8 cellular contexts compared by ENCODE assay signal in genomic region chr16:70065746-70066658, GRCh38. TPM values are rescaled to one million over a fixed set of nuclear protein-coding genes. Genes with fewer than 3 reads are reported as not detected.
A peak's percentile ranks its signal among the peaks of the same experiment; 100 is the strongest.
DNase-seq lines count a peak whose midpoint lies in the region; ATAC-seq and FAIRE-seq lines count a peak whose summit lies in the region.
"Not testable (repeated sequence)": the region's sequence is repeated elsewhere in the genome, so short reads cannot be mapped to it uniquely, and the experiment has no call there.

No MANE protein-coding gene starts in this region.

- H3K27me3 Mint-ChIP-seq in memory B cell = not testable (repeated sequence)

- H3K27ac ChIP-seq in effector memory CD4-positive, alpha-beta T cell (ENCODE audit: insufficient read depth, low read length, poor library complexity, severe bottlenecking) = peak overlapping the region; percentile 70

- peak overlapping the region; percentile 88 for H3K4me3 Mint-ChIP-seq in memory B cell

- H3K27ac Mint-ChIP-seq in memory B cell = peak overlapping the region; percentile 89

- H3K36me3 ChIP-seq in effector memory CD4-positive, alpha-beta T cell (ENCODE audit: control insufficient read depth, insufficient read depth, low read length) = not testable (repeated sequence)

- H3K36me3 Mint-ChIP-seq in memory B cell = not testable (repeated sequence)

- not testable (repeated sequence) for H3K4me1 Mint-ChIP-seq in memory B cell

- ATAC-seq in GM21423 (IDR thresholded peaks at IDR 0.05; ENCODE audit: unreplicated experiment) (peak; percentile 88), memory B cell (ENCODE audit: low read depth) (peak; percentile 86)

- H3K9me3 ChIP-seq in effector memory CD4-positive, alpha-beta T cell (ENCODE audit: control insufficient read depth, low read length) = not testable (repeated sequence)

- not testable (repeated sequence) for H3K9me3 Mint-ChIP-seq in memory B cell

- H3K4me1 ChIP-seq in effector memory CD4-positive, alpha-beta T cell (ENCODE audit: control insufficient read depth, insufficient read depth, low read length, poor library complexity, severe bottlenecking) = not testable (repeated sequence)

- in situ Hi-C loops in Caki2 (cut with HindIII; ENCODE audit: low pct_unique_long_range_greater_than_20kb, low sequenced_read_pairs) = not testable (repeated sequence)

- peak overlapping the region; percentile 67 for H3K4me3 ChIP-seq in effector memory CD4-positive, alpha-beta T cell (ENCODE audit: insufficient read depth, low read depth, low read length, poor library complexity, severe bottlenecking)

- not testable (repeated sequence) for H3K27me3 ChIP-seq in effector memory CD4-positive, alpha-beta T cell (replicated peaks; ENCODE audit: control insufficient read depth, insufficient read depth, low read length, poor library complexity, severe bottlenecking)

- peak; percentile 71 for FAIRE-seq in HTR-8/SVneo (lab: Jason Lieb, UNC)

- peak; percentile 91 for DNase-seq in Caki2 (ENCODE audit: low read depth)
- peak; percentile 78 for DNase-seq in HTR-8/SVneo (ENCODE audit: insufficient read length, low spot score)
- peak; percentile 80 for DNase-seq in NK-92 treated with Interleukin-12 subunit alpha and Interleukin-12 subunit beta, amount 100 ng/mL, for 24 hours (lab: John Stamatoyannopoulos, UW)
- DNase-seq in activated CD8-positive, alpha-beta memory T cell treated with anti-CD3 and anti-CD28 coated beads for 4 hours (ENCODE audit: low read depth in 2 of 2) = peak; percentile 86 to 87
- peak; percentile 87 to 88 (median 87) for DNase-seq in effector memory CD4-positive, alpha-beta T cell
- DNase-seq in memory B cell (ENCODE audit: low spot score in 2 of 2) = peak; percentile 85 to 89
- peak; percentile 89 for DNase-seq in stimulated activated CD8-positive, alpha-beta memory T cell treated with anti-CD3 and anti-CD28 coated beads, Interleukin-12 subunit alpha, Interleukin-12 subunit beta, amount 100 ng/mL, for 1 hour (ENCODE audit: low read depth)

RNA-seq across cellular contexts. Expression of gene PDPR, which starts 48.1 kb away (rescaled TPM):
- 3.7 and 5.1 TPM in 2 replicates for total RNA-seq in Caki2 (2014; rRNA removed; shearing (Covaris generic); ENCODE audit: low replicate concordance)

Comparison
In these comparisons a context has a peak if more than half of its experiments do, and no peak if none do; other contexts are left out.
1. Peak in every context shown above with its lines: DNase-seq, ATAC-seq, H3K4me3 ChIP-seq and H3K27ac ChIP-seq.